ENCODE assay signal across 1 cellular context in genomic region chr17:59380474-59380873, GRCh38.
TF ChIP-seq lines count a peak whose summit lies in the region.

No MANE protein-coding gene starts in this region.

TF ChIP-seq in GM12891, 5 proteins besides CTCF, POLR2A, EP300 and RAD21 (continued from another document):
- TF ChIP-seq PAX5 (IDR thresholded peaks at IDR 0.05; ENCODE audit: insufficient read depth, low read length, severe bottlenecking) (no peak), POLR2AphosphoS5 (IDR thresholded peaks at IDR 0.05; ENCODE audit: low read depth, low read length) (no peak)
